In genomic region chr6:45921703-45922270, GRCh38 we compare ENCODE assay signal across 21 cellular contexts.
DNase-seq lines count a peak whose midpoint lies in the region; ATAC-seq and TF ChIP-seq lines count a peak whose summit lies in the region.
"Had no signal": no experiment of that assay in that cellular context is flagged by ENCODE, and none has a peak within 500 bp of the region (broad histone marks: within the 10 kb centered on the region; RNA-seq: fewer than 3 reads in every experiment).

No MANE protein-coding gene starts in this region.

- no peak overlapping the region for H3K27ac ChIP-seq in OCI-LY3 (ENCODE audit: low read length)
- H3K27ac ChIP-seq in gastroesophageal sphincter, result no peak overlapping the region
- no peak overlapping the region for H3K27ac ChIP-seq in sigmoid colon
- H3K27ac ChIP-seq: A549, BLaER1, prostate gland had no signal

- peak overlapping the region; percentile 70 for H3K4me2 ChIP-seq in OCI-LY3 (ENCODE audit: low read length)
- H3K4me2 ChIP-seq: A549, BLaER1 had no signal

- H3K9me3 ChIP-seq in OCI-LY3 (ENCODE audit: insufficient read depth, low read length), result no peaks in the 10 kb centered on the region
- H3K9me3 ChIP-seq in gastroesophageal sphincter, result no peaks in the 10 kb centered on the region
- H3K9me3 ChIP-seq in sigmoid colon, result no peaks in the 10 kb centered on the region
- H3K9me3 ChIP-seq: A549, BLaER1, HAP-1, prostate gland, SJCRH30 had no signal

- TF ChIP-seq CTCF in OCI-LY3 (IDR thresholded peaks at IDR 0.05; ENCODE audit: low read depth, low read length) (no peak), gastroesophageal sphincter (IDR thresholded peaks at IDR 0.05) (no peak), sigmoid colon (IDR thresholded peaks at IDR 0.05) (no peak)

- peak overlapping the region; percentile 90 for H3K27ac Mint-ChIP-seq in activated CD4-positive, alpha-beta T cell treated with anti-CD3 and anti-CD28 coated beads for 36 hours
- H3K27ac Mint-ChIP-seq: naive thymus-derived CD8-positive, alpha-beta T cell had no signal

- no peaks in the 10 kb centered on the region for H3K36me3 ChIP-seq in OCI-LY3 (replicated peaks; ENCODE audit: low read depth, low read length)
- H3K36me3 ChIP-seq in gastroesophageal sphincter, result no peaks in the 10 kb centered on the region
- H3K36me3 ChIP-seq in sigmoid colon, result no peaks in the 10 kb centered on the region
- H3K36me3 ChIP-seq: BLaER1, HAP-1, prostate gland, SJCRH30 had no signal

- no peak for ATAC-seq in activated CD4-positive, alpha-beta T cell treated with anti-CD3 and anti-CD28 coated beads for 36 hours
- peak; percentile 64 for ATAC-seq in gastroesophageal sphincter
- no peak for ATAC-seq in GM19328 (IDR thresholded peaks at IDR 0.05; ENCODE audit: unreplicated experiment)
- no peak for ATAC-seq in HG03045 (IDR thresholded peaks at IDR 0.05; ENCODE audit: unreplicated experiment)
- ATAC-seq: A549; activated CD4-positive, CD25-positive, alpha-beta regulatory T cell treated with anti-CD3 and anti-CD28 coated beads, Interleukin-2, amount 50 U/mL, for 24 hours; esophagus mucosa; naive thymus-derived CD8-positive, alpha-beta T cell had no signal

- 61 to 69% methylated on average over 5 to 6 of the region's 6 CpGs for WGBS in gastroesophageal sphincter (ENCODE audit: low coverage in 1 of 2), 2 donors
- WGBS in sigmoid colon, 2 donors, result 62 to 78% methylated on average over 6 of the region's 6 CpGs

- DNase-seq in activated CD4-positive, alpha-beta T cell treated with anti-CD3 and anti-CD28 coated beads for 36 hours, result no peak
- DNase-seq in activated CD4-positive, alpha-beta T cell treated with anti-CD3 and anti-CD28 coated beads, Interleukin-2, amount 50 U/mL, for 1 hour, result no peak
- peak; percentile 75 for DNase-seq in sigmoid colon
- DNase-seq in NCI-H69 (lab: John Stamatoyannopoulos, UW), result no peak
- DNase-seq: mammary epithelial cell; naive thymus-derived CD8-positive, alpha-beta T cell; NCI-H2029 treated with DMSO at 0.1 percent for 48 hours; NCI-H446 treated with DMSO at 0.1 percent for 48 hours; OCI-M1; SJCRH30 had no signal

- no peak overlapping the region for H2AFZ ChIP-seq in OCI-LY3 (ENCODE audit: low read depth, low read length)

- CTCF ChIA-PET in activated CD4-positive, alpha-beta T cell treated with anti-CD3 and anti-CD28 coated beads for 36 hours (lab: Charles Lee), result interaction anchor here (0.5 to 2.7 kb wide), 19 partner anchors 8 to 1489 kb away, joined by 3 to 11 read pairs (median 4); partner anchors contain the start of gene SUPT3H

- TF ChIP-seq POLR2A in gastroesophageal sphincter (IDR thresholded peaks at IDR 0.05), result no peak
- no peak for TF ChIP-seq POLR2A in sigmoid colon (IDR thresholded peaks at IDR 0.05)

- peaks cover 52% of the 10 kb centered on the region for H3K4me1 Mint-ChIP-seq in activated CD4-positive, alpha-beta T cell treated with anti-CD3 and anti-CD28 coated beads for 36 hours

- no peaks in the 10 kb centered on the region for H3K36me3 Mint-ChIP-seq in activated CD4-positive, alpha-beta T cell treated with anti-CD3 and anti-CD28 coated beads for 36 hours (ENCODE audit: low read depth)
- H3K36me3 Mint-ChIP-seq: activated naive CD8-positive, alpha-beta T cell; naive thymus-derived CD8-positive, alpha-beta T cell had no signal

- H3K4me3 ChIP-seq in OCI-LY3 (ENCODE audit: low read length) (no peak overlapping the region), gastroesophageal sphincter (no peak overlapping the region), sigmoid colon (no peak overlapping the region)
- H3K4me3 ChIP-seq: A549, BLaER1, HAP-1, prostate gland, SJCRH30 had no signal

- intact Hi-C loops in activated CD4-positive, alpha-beta T cell treated with anti-CD3 and anti-CD28 coated beads for 36 hours (cut with DNase I, micrococcal nuclease), result loop anchor here (1.0 to 10.0 kb wide), 19 partner anchors 91 to 1447 kb away; no protein-coding TSS in a partner anchor
- intact Hi-C loops in sigmoid colon (cut with DNase I), result loop anchor here (2.0 to 5.0 kb wide), 2 partner anchors 1267 to 1444 kb away; no protein-coding TSS in a partner anchor

- no peaks in the 10 kb centered on the region for H4K20me1 ChIP-seq in OCI-LY3 (ENCODE audit: insufficient read depth, low read length)
- H4K20me1 ChIP-seq: BLaER1 had no signal

- TF ChIP-seq EP300 in gastroesophageal sphincter (IDR thresholded peaks at IDR 0.05) (no peak), sigmoid colon (IDR thresholded peaks at IDR 0.05) (no peak)

- no peaks in the 10 kb centered on the region for H3K79me2 ChIP-seq in OCI-LY3 (ENCODE audit: low read length)

- no peaks in the 10 kb centered on the region for H3K9me3 Mint-ChIP-seq in activated CD4-positive, alpha-beta T cell treated with anti-CD3 and anti-CD28 coated beads for 36 hours (ENCODE audit: low read depth)
- H3K9me3 Mint-ChIP-seq: naive thymus-derived CD8-positive, alpha-beta T cell had no signal

- H3K9ac ChIP-seq in OCI-LY3 (ENCODE audit: low read length), result no peak overlapping the region
- H3K9ac ChIP-seq: BLaER1 had no signal

- POLR2A ChIA-PET in activated CD4-positive, alpha-beta T cell treated with anti-CD3 and anti-CD28 coated beads for 36 hours (lab: Charles Lee), result no interaction called here

- H3K4me1 ChIP-seq in OCI-LY3 (ENCODE audit: low read length) (peaks cover 55% of the 10 kb centered on the region), gastroesophageal sphincter (no peaks in the 10 kb centered on the region), sigmoid colon (no peaks in the 10 kb centered on the region)
- H3K4me1 ChIP-seq: A549, BLaER1, prostate gland had no signal

- H3K4me3 Mint-ChIP-seq in activated CD4-positive, alpha-beta T cell treated with anti-CD3 and anti-CD28 coated beads for 36 hours, result peak overlapping the region; percentile 50
- H3K4me3 Mint-ChIP-seq: activated naive CD8-positive, alpha-beta T cell; naive thymus-derived CD8-positive, alpha-beta T cell had no signal

- no peaks in the 10 kb centered on the region for H3K27me3 Mint-ChIP-seq in activated CD4-positive, alpha-beta T cell treated with anti-CD3 and anti-CD28 coated beads for 36 hours

- H3K27me3 ChIP-seq in OCI-LY3 (ENCODE audit: low read depth, low read length), result peaks cover 46% of the 10 kb centered on the region
- peaks cover 4% of the 10 kb centered on the region for H3K27me3 ChIP-seq in gastroesophageal sphincter
- H3K27me3 ChIP-seq in sigmoid colon, result no peaks in the 10 kb centered on the region
- H3K27me3 ChIP-seq: BLaER1, SJCRH30 had no signal
